In the genomic region with DNA sequence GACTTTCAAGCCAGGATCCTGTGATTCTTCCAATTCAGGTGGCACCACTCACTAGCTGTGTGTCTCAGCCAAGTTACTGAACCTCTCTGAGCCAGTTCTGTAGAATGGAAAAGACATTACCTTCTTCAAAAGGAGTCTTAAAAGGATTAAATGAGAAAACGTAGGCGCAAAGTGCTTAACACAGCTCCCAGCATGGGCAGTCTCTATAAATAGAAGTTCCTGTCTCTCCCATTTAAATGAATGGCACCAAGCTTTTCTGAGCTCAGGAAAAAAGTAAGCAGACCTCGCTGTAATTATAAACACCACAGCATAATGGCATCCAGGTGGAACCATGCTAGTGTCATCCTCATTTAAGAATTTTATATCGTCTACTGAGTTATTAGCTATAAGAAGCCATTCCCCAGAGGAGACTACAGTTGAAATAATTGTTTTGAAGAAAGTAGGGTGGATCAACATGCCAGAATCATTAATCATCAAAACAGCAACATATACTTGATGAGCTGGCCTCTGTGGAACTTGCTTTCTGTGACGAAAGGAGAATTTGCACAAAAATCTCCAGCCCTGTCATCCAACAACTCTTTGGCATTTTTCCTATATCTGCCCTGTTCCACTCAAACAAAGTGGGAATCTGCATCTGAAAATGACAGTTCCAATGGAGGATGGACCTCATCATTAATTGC, we compare ENCODE assay signal across 11 cellular contexts.
DNase-seq lines count a peak whose midpoint lies in the region; ATAC-seq and TF ChIP-seq lines count a peak whose summit lies in the region.
"Had no signal": no experiment of that assay in that cellular context is flagged by ENCODE, and none has a peak within 500 bp of the region (broad histone marks: within the 10 kb centered on the region; RNA-seq: fewer than 3 reads in every experiment).

No MANE protein-coding gene starts in this region.

- peak; percentile 85 for DNase-seq in GM03348 (ENCODE audit: low spot score)
- peak; percentile 86 for DNase-seq in Panc1 (ENCODE audit: low read depth, low spot score)
- DNase-seq in esophagus muscularis mucosa (ENCODE audit: extremely low spot score) = peak; percentile 81
- DNase-seq in retinal pigment epithelial cell (ENCODE audit: low read depth) = peak; percentile 79
- no peak for DNase-seq in cerebellar nuclear complex (lab: John Stamatoyannopoulos, UW)
- DNase-seq: activated effector memory CD4-positive, alpha-beta T cell treated with Interleukin-2 at 50 U/mL for 16 hours; esophagus squamous epithelium; OCI-M1 had no signal

- H3K4me1 ChIP-seq in Panc1 (ENCODE audit: control insufficient read depth, insufficient read depth, low read length) (no peaks in the 10 kb centered on the region), esophagus muscularis mucosa (peaks cover 0 to 12% (median 10%) of the 10 kb centered on the region in 4 donors)

- WGBS in esophagus muscularis mucosa = 14% methylated on average over 5 of the region's 5 CpGs

- in situ Hi-C loops in Panc1 (cut with HindIII; ENCODE audit: low pct_unique_long_range_greater_than_20kb, low sequenced_read_pairs) = no loop called here

- H3K27me3 ChIP-seq in Panc1 (ENCODE audit: control insufficient read depth, insufficient read depth, low read length) (peaks cover 2% of the 10 kb centered on the region; the same call in 1 of the 2 replicates), esophagus muscularis mucosa (no peaks in the 10 kb centered on the region)

- H3K27ac ChIP-seq in Panc1 (ENCODE audit: low read length) (no peak overlapping the region), esophagus muscularis mucosa (replicated peaks in 1 of 4) (no peak overlapping the region)
- H3K27ac ChIP-seq: esophagus squamous epithelium had no signal

- H3K4me3 ChIP-seq in Panc1 (ENCODE audit: low read depth in 2 of 2, low read length in 2 of 2) (no peak overlapping the region), esophagus muscularis mucosa (no peak overlapping the region), retinal pigment epithelial cell (ENCODE audit: low read length) (no peak overlapping the region)
- H3K4me3 ChIP-seq: esophagus squamous epithelium had no signal

- TF ChIP-seq EP300 in esophagus muscularis mucosa (IDR thresholded peaks at IDR 0.05) = no peak

- CTCF ChIA-PET in Panc1 (lab: Charles Lee) = no interaction called here

- TF ChIP-seq CTCF in Panc1 (IDR thresholded peaks at IDR 0.05) = no peak
- no peak for TF ChIP-seq CTCF in esophagus muscularis mucosa (IDR thresholded peaks at IDR 0.05)
- no peak for TF ChIP-seq CTCF in retinal pigment epithelial cell (conservative IDR thresholded peaks at IDR 0.05; ENCODE audit: low read depth, low read length)

- H3K9me3 ChIP-seq in Panc1 (ENCODE audit: control insufficient read depth, insufficient read depth, low read depth, low read length) (no peaks in the 10 kb centered on the region), esophagus muscularis mucosa (no peaks in the 10 kb centered on the region)
- H3K9me3 ChIP-seq: esophagus squamous epithelium had no signal

- no peak for TF ChIP-seq POLR2A in esophagus muscularis mucosa (IDR thresholded peaks at IDR 0.05; ENCODE audit: low read depth)

- no TSS peak for BruUV-seq in Panc1 (replicated peaks; lab: Mats Ljungman, UMichigan)

- POLR2A ChIA-PET in Panc1 (lab: Charles Lee) = no interaction called here

- H3K36me3 ChIP-seq in Panc1 (ENCODE audit: control insufficient read depth, insufficient read depth, low read length) (no peaks in the 10 kb centered on the region), esophagus muscularis mucosa (no peaks in the 10 kb centered on the region)
- H3K36me3 ChIP-seq: esophagus squamous epithelium had no signal

- ATAC-seq in Panc1 (0 out of 2 replicates have a peak, but pooled peaks have one; percentile 56), GM18868 (IDR thresholded peaks at IDR 0.05; ENCODE audit: unreplicated experiment) (no peak), GM21381 (IDR thresholded peaks at IDR 0.05; ENCODE audit: unreplicated experiment) (no peak), HG03135 (IDR thresholded peaks at IDR 0.05; ENCODE audit: unreplicated experiment) (no peak)

- intact Hi-C loops in Panc1 (cut with micrococcal nuclease; ENCODE audit: unreplicated experiment) = no loop called here
- intact Hi-C loops in esophagus muscularis mucosa (cut with DNase I) = no loop called here

Comparison
In these comparisons a context has a peak if more than half of its experiments do, and no peak if none do; other contexts are left out.
1. DNase-seq: peak in GM03348 (single experiment), Panc1 (single experiment), esophagus muscularis mucosa (single experiment) and retinal pigment epithelial cell (single experiment); none in cerebellar nuclear complex (0 of 2).